In genomic region chr11:132504501-132505041, GRCh38 we compare ENCODE assay signal across 14 cellular contexts.
"Had no signal": no experiment of that assay in that cellular context is flagged by ENCODE, and none has a peak within 500 bp of the region (broad histone marks: within the 10 kb centered on the region; RNA-seq: fewer than 3 reads in every experiment).

No MANE protein-coding gene starts in this region.

- H3K27ac ChIP-seq: hepatocyte, lower lobe of right lung, sigmoid colon, spleen, thyroid gland, WERI-Rb-1 had no signal

- DNase-seq: activated CD4-positive, alpha-beta T cell treated with anti-CD3 and anti-CD28 coated beads, Interleukin-2, amount 50 U/mL, for 4 hours; activated gamma-delta T cell treated with Interleukin-2 at 50 U/mL for 16 hours; dermis blood vessel endothelial cell; effector memory CD4-positive, alpha-beta T cell; lower lobe of right lung; sigmoid colon; spleen; stimulated activated CD4-positive, alpha-beta T cell treated with anti-CD3 and anti-CD28 coated beads, Interleukin-4, amount 100 ng/mL, for 4 hours; stimulated activated naive B cell treated with anti-CD40 and anti-IgM and Interleukin-4, amounts not matched to agents 10 μg/mL and 1 μg/mL and 100 μg/mL, for 72 hours; thyroid gland; WERI-Rb-1 had no signal

- H3K4me3 Mint-ChIP-seq: natural killer cell treated with Interleukin-12 subunit alpha and Interleukin-12 subunit beta and Interleukin-15 and Interleukin-18, amount 100 ng/mL, for 72 hours; stimulated activated naive B cell treated with anti-CD40 and anti-IgM and Interleukin-4, amounts not matched to agents 10 μg/mL and 1 μg/mL and 100 μg/mL, for 72 hours had no signal

- H3K27me3 Mint-ChIP-seq: natural killer cell treated with Interleukin-12 subunit alpha and Interleukin-12 subunit beta and Interleukin-15 and Interleukin-18, amount 100 ng/mL, for 72 hours; stimulated activated naive B cell treated with anti-CD40 and anti-IgM and Interleukin-4, amounts not matched to agents 10 μg/mL and 1 μg/mL and 100 μg/mL, for 72 hours had no signal

- H3K4me1 Mint-ChIP-seq: stimulated activated naive B cell treated with anti-CD40 and anti-IgM and Interleukin-4, amounts not matched to agents 10 μg/mL and 1 μg/mL and 100 μg/mL, for 72 hours had no signal

- H3K9me3 ChIP-seq: lower lobe of right lung, thyroid gland had no signal

- H2AFZ ChIP-seq: hepatocyte had no signal

- H3K27me3 ChIP-seq: hepatocyte, spleen, thyroid gland had no signal

- H3K27ac Mint-ChIP-seq: natural killer cell treated with Interleukin-12 subunit alpha and Interleukin-12 subunit beta and Interleukin-15 and Interleukin-18, amount 100 ng/mL, for 72 hours; stimulated activated naive B cell treated with anti-CD40 and anti-IgM and Interleukin-4, amounts not matched to agents 10 μg/mL and 1 μg/mL and 100 μg/mL, for 72 hours had no signal

- H3K4me1 ChIP-seq: lower lobe of right lung, sigmoid colon, spleen, thyroid gland had no signal

- H3K79me2 ChIP-seq: hepatocyte had no signal

- H3K36me3 Mint-ChIP-seq: stimulated activated naive B cell treated with anti-CD40 and anti-IgM and Interleukin-4, amounts not matched to agents 10 μg/mL and 1 μg/mL and 100 μg/mL, for 72 hours had no signal

- ATAC-seq: activated naive CD4-positive, alpha-beta T cell treated with anti-CD3 and anti-CD28 coated beads, Interleukin-2, amount 50 U/mL, for 72 hours; lower lobe of right lung; natural killer cell treated with Interleukin-12 subunit alpha and Interleukin-12 subunit beta and Interleukin-15 and Interleukin-18, amount 100 ng/mL, for 72 hours; stimulated activated naive B cell treated with anti-CD40 and anti-IgM and Interleukin-4, amounts not matched to agents 10 μg/mL and 1 μg/mL and 100 μg/mL, for 72 hours had no signal

- H3K4me3 ChIP-seq: hepatocyte, lower lobe of right lung, sigmoid colon, spleen, thyroid gland had no signal

- H3K36me3 ChIP-seq: lower lobe of right lung, sigmoid colon, spleen, thyroid gland, WERI-Rb-1 had no signal

- H3K4me2 ChIP-seq: hepatocyte had no signal
